ENCODE assay signal across 1 cellular context in genomic region chr7:91759205-91759863, GRCh38.
TF ChIP-seq lines count a peak whose summit lies in the region.

No MANE protein-coding gene starts in this region.

TF ChIP-seq in HepG2, 621 proteins besides CTCF, POLR2A, EP300 and RAD21 (continued from another document and continues in another):
- TF ChIP-seq, protein P1, sequence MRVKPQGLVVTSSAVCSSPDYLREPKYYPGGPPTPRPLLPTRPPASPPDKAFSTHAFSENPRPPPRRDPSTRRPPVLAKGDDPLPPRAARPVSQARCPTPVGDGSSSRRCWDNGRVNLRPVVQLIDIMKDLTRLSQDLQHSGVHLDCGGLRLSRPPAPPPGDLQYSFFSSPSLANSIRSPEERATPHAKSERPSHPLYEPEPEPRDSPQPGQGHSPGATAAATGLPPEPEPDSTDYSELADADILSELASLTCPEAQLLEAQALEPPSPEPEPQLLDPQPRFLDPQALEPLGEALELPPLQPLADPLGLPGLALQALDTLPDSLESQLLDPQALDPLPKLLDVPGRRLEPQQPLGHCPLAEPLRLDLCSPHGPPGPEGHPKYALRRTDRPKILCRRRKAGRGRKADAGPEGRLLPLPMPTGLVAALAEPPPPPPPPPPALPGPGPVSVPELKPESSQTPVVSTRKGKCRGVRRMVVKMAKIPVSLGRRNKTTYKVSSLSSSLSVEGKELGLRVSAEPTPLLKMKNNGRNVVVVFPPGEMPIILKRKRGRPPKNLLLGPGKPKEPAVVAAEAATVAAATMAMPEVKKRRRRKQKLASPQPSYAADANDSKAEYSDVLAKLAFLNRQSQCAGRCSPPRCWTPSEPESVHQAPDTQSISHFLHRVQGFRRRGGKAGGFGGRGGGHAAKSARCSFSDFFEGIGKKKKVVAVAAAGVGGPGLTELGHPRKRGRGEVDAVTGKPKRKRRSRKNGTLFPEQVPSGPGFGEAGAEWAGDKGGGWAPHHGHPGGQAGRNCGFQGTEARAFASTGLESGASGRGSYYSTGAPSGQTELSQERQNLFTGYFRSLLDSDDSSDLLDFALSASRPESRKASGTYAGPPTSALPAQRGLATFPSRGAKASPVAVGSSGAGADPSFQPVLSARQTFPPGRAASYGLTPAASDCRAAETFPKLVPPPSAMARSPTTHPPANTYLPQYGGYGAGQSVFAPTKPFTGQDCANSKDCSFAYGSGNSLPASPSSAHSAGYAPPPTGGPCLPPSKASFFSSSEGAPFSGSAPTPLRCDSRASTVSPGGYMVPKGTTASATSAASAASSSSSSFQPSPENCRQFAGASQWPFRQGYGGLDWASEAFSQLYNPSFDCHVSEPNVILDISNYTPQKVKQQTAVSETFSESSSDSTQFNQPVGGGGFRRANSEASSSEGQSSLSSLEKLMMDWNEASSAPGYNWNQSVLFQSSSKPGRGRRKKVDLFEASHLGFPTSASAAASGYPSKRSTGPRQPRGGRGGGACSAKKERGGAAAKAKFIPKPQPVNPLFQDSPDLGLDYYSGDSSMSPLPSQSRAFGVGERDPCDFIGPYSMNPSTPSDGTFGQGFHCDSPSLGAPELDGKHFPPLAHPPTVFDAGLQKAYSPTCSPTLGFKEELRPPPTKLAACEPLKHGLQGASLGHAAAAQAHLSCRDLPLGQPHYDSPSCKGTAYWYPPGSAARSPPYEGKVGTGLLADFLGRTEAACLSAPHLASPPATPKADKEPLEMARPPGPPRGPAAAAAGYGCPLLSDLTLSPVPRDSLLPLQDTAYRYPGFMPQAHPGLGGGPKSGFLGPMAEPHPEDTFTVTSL (CRISPR knock-in tag; IDR thresholded peaks at IDR 0.05; ENCODE audit: borderline replicate concordance), result 0 out of 2 replicates have a peak, but pooled peaks have one; percentile 36
- peak; percentile 66 for TF ChIP-seq ELF1 (CRISPR knock-in tag; IDR thresholded peaks at IDR 0.05)
- peak; percentile 52; the same call in 1 of the 2 replicates for TF ChIP-seq ARID5B (CRISPR knock-in tag; IDR thresholded peaks at IDR 0.05)
- peak; percentile 29; the same call in 1 of the 2 replicates for TF ChIP-seq NFE2L2 (IDR thresholded peaks at IDR 0.05; ENCODE audit: low read length)
- TF ChIP-seq MAFF (IDR thresholded peaks at IDR 0.05; ENCODE audit: low read depth, low read length), result peak; percentile 53; the same call in 1 of the 2 replicates
- TF ChIP-seq ZNF430 (CRISPR knock-in tag; IDR thresholded peaks at IDR 0.05), result no peak
- no peak for TF ChIP-seq SNAPC4 (CRISPR knock-in tag; IDR thresholded peaks at IDR 0.05)
- no peak for TF ChIP-seq TOPORS (CRISPR knock-in tag; IDR thresholded peaks at IDR 0.05)
- TF ChIP-seq, protein P2, sequence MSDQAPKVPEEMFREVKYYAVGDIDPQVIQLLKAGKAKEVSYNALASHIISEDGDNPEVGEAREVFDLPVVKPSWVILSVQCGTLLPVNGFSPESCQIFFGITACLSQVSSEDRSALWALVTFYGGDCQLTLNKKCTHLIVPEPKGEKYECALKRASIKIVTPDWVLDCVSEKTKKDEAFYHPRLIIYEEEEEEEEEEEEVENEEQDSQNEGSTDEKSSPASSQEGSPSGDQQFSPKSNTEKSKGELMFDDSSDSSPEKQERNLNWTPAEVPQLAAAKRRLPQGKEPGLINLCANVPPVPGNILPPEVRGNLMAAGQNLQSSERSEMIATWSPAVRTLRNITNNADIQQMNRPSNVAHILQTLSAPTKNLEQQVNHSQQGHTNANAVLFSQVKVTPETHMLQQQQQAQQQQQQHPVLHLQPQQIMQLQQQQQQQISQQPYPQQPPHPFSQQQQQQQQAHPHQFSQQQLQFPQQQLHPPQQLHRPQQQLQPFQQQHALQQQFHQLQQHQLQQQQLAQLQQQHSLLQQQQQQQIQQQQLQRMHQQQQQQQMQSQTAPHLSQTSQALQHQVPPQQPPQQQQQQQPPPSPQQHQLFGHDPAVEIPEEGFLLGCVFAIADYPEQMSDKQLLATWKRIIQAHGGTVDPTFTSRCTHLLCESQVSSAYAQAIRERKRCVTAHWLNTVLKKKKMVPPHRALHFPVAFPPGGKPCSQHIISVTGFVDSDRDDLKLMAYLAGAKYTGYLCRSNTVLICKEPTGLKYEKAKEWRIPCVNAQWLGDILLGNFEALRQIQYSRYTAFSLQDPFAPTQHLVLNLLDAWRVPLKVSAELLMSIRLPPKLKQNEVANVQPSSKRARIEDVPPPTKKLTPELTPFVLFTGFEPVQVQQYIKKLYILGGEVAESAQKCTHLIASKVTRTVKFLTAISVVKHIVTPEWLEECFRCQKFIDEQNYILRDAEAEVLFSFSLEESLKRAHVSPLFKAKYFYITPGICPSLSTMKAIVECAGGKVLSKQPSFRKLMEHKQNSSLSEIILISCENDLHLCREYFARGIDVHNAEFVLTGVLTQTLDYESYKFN (CRISPR knock-in tag; conservative IDR thresholded peaks at IDR 0.05), result peak; percentile 37; the same call in 1 of the 2 replicates
- TF ChIP-seq GTF2F1 (IDR thresholded peaks at IDR 0.05; ENCODE audit: low read length), result no peak
- no peak for TF ChIP-seq ZNF441 (CRISPR knock-in tag; IDR thresholded peaks at IDR 0.05; ENCODE audit: borderline replicate concordance)
- 0 out of 2 replicates have a peak, but pooled peaks have one; percentile 30 for TF ChIP-seq RXRB (CRISPR knock-in tag; IDR thresholded peaks at IDR 0.05; ENCODE audit: borderline replicate concordance)
- TF ChIP-seq HOXA3 (CRISPR knock-in tag; IDR thresholded peaks at IDR 0.05), result peak; percentile 38; the same call in 1 of the 2 replicates
- TF ChIP-seq TEAD3 (CRISPR knock-in tag; optimal IDR thresholded peaks at IDR 0.05; ENCODE audit: borderline replicate concordance), result peak; percentile 45
- peak; percentile 23; the same call in 1 of the 2 replicates for TF ChIP-seq SALL1 (CRISPR knock-in tag; IDR thresholded peaks at IDR 0.05)
- peak; percentile 27; the same call in 1 of the 2 replicates for TF ChIP-seq RARA (CRISPR knock-in tag; IDR thresholded peaks at IDR 0.05)
- no peak for TF ChIP-seq DR1 (CRISPR knock-in tag; IDR thresholded peaks at IDR 0.05)
- TF ChIP-seq FOXA1 (IDR thresholded peaks at IDR 0.05), result no peak
- peak; percentile 69 for TF ChIP-seq FOXA1 (CRISPR knock-in tag; IDR thresholded peaks at IDR 0.05)
- TF ChIP-seq, protein P3, sequence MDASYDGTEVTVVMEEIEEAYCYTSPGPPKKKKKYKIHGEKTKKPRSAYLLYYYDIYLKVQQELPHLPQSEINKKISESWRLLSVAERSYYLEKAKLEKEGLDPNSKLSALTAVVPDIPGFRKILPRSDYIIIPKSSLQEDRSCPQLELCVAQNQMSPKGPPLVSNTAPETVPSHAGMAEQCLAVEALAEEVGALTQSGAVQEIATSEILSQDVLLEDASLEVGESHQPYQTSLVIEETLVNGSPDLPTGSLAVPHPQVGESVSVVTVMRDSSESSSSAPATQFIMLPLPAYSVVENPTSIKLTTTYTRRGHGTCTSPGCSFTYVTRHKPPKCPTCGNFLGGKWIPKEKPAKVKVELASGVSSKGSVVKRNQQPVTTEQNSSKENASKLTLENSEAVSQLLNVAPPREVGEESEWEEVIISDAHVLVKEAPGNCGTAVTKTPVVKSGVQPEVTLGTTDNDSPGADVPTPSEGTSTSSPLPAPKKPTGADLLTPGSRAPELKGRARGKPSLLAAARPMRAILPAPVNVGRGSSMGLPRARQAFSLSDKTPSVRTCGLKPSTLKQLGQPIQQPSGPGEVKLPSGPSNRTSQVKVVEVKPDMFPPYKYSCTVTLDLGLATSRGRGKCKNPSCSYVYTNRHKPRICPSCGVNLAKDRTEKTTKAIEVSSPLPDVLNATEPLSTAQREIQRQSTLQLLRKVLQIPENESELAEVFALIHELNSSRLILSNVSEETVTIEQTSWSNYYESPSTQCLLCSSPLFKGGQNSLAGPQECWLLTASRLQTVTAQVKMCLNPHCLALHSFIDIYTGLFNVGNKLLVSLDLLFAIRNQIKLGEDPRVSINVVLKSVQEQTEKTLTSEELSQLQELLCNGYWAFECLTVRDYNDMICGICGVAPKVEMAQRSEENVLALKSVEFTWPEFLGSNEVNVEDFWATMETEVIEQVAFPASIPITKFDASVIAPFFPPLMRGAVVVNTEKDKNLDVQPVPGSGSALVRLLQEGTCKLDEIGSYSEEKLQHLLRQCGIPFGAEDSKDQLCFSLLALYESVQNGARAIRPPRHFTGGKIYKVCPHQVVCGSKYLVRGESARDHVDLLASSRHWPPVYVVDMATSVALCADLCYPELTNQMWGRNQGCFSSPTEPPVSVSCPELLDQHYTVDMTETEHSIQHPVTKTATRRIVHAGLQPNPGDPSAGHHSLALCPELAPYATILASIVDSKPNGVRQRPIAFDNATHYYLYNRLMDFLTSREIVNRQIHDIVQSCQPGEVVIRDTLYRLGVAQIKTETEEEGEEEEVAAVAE (CRISPR knock-in tag; IDR thresholded peaks at IDR 0.05; ENCODE audit: borderline replicate concordance), result no peak
- 0 out of 2 replicates have a peak, but pooled peaks have one; percentile 41 for TF ChIP-seq ZNF772 (CRISPR knock-in tag; IDR thresholded peaks at IDR 0.05)
- peak; percentile 40 to 46 for TF ChIP-seq MAFK (conservative IDR thresholded peaks at IDR 0.05 in 1 of 2, IDR thresholded peaks at IDR 0.05 in 1 of 2; ENCODE audit: low read length in 2 of 2)
- TF ChIP-seq, protein P4, sequence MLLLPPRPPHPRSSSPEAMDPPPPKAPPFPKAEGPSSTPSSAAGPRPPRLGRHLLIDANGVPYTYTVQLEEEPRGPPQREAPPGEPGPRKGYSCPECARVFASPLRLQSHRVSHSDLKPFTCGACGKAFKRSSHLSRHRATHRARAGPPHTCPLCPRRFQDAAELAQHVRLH (CRISPR knock-in tag; IDR thresholded peaks at IDR 0.05; ENCODE audit: borderline replicate concordance, low read depth), result no peak
- peak; percentile 42; the same call in 1 of the 2 replicates for TF ChIP-seq ZNF292 (CRISPR knock-in tag; IDR thresholded peaks at IDR 0.05; ENCODE audit: borderline replicate concordance, low read depth)
- peak; percentile 88 for TF ChIP-seq ELF3 (CRISPR knock-in tag; IDR thresholded peaks at IDR 0.05)
- 0 out of 2 replicates have a peak, but pooled peaks have one; percentile 21 for TF ChIP-seq FOXO1 (CRISPR knock-in tag; IDR thresholded peaks at IDR 0.05)
- TF ChIP-seq, protein P5, sequence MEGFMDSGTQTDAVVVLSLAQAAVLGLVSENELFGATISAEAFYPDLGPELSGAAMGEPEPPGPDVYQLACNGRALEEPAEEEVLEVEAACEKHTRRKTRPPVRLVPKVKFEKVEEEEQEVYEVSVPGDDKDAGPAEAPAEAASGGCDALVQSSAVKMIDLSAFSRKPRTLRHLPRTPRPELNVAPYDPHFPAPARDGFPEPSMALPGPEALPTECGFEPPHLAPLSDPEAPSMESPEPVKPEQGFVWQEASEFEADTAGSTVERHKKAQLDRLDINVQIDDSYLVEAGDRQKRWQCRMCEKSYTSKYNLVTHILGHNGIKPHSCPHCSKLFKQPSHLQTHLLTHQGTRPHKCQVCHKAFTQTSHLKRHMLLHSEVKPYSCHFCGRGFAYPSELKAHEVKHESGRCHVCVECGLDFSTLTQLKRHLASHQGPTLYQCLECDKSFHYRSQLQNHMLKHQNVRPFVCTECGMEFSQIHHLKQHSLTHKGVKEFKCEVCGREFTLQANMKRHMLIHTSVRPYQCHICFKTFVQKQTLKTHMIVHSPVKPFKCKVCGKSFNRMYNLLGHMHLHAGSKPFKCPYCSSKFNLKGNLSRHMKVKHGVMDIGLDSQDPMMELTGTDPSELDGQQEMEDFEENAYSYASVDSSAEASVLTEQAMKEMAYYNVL (CRISPR knock-in tag; IDR thresholded peaks at IDR 0.05; ENCODE audit: borderline replicate concordance), result 0 out of 2 replicates have a peak, but pooled peaks have one; percentile 26
- no peak for TF ChIP-seq GABPA (IDR thresholded peaks at IDR 0.05; ENCODE audit: low read depth, low read length)
- TF ChIP-seq GABPA (CRISPR knock-in tag; IDR thresholded peaks at IDR 0.05; ENCODE audit: low read depth), result peak; percentile 24; the same call in 1 of the 2 replicates
